In genomic region chr1:111225717-111226400, GRCh38 we compare ENCODE assay signal across 17 cellular contexts. TPM values are rescaled to one million over a fixed set of nuclear protein-coding genes. Genes with fewer than 3 reads are reported as not detected.
DNase-seq lines count a peak whose midpoint lies in the region; ATAC-seq and TF ChIP-seq lines count a peak whose summit lies in the region.
"Had no signal": no experiment of that assay in that cellular context is flagged by ENCODE, and none has a peak within 500 bp of the region (broad histone marks: within the 10 kb centered on the region; RNA-seq: fewer than 3 reads in every experiment).

No MANE protein-coding gene starts in this region.

- H4K20me1 ChIP-seq in hepatocyte (ENCODE audit: insufficient read depth, poor library complexity, severe bottlenecking): no peaks in the 10 kb centered on the region

- H3K4me3 ChIP-seq in thymus (ENCODE audit: low read length) (peak overlapping the region; percentile 37), hepatocyte (no peak overlapping the region)
- H3K4me3 ChIP-seq: breast epithelium, K562, vagina had no signal

- CTCF ChIA-PET in activated naive CD4-positive, alpha-beta T cell treated with anti-CD3 and anti-CD28 coated beads, Interleukin-2, amount 10 ng/mL, durations not matched to agents 7 days and 5 days (lab: Charles Lee): interaction anchor here (0.8 to 10.7 kb wide), 11 partner anchors 8 to 215 kb away, joined by 3 to 96 read pairs (median 6); no protein-coding TSS in a partner anchor
- CTCF ChIA-PET in activated B cell treated with CpG ODN at 0.5 μM for 24 hours (lab: Charles Lee): interaction anchor here (0.8 to 3.8 kb wide), 4 partner anchors 108 to 215 kb away, joined by 3 to 23 read pairs (median 5); no protein-coding TSS in a partner anchor

- ATAC-seq in activated B cell treated with CpG ODN at 0.5 μM for 24 hours (ENCODE audit: low read depth): no peak
- peak; percentile 55 for ATAC-seq in central memory CD8-positive, alpha-beta T cell (replicated peaks; ENCODE audit: extremely low read depth, poor library complexity, severe bottlenecking)
- ATAC-seq in GM18858 (IDR thresholded peaks at IDR 0.05; ENCODE audit: unreplicated experiment): no peak
- ATAC-seq: K562 had no signal

- no peaks in the 10 kb centered on the region for H3K9me2 ChIP-seq in hepatocyte (replicated peaks; ENCODE audit: insufficient read depth)

- no peaks in the 10 kb centered on the region for H3K36me3 ChIP-seq in thymus (ENCODE audit: control insufficient read depth, insufficient read depth)
- H3K36me3 ChIP-seq in hepatocyte (replicated peaks; ENCODE audit: insufficient read depth, low read depth): no peaks in the 10 kb centered on the region
- H3K36me3 ChIP-seq: breast epithelium, vagina had no signal

- H3K27me3 ChIP-seq in thymus (ENCODE audit: control insufficient read depth, insufficient read depth) (no peaks in the 10 kb centered on the region), hepatocyte (no peaks in the 10 kb centered on the region)
- H3K27me3 ChIP-seq: breast epithelium, vagina had no signal

- H3K27me3 Mint-ChIP-seq in activated naive CD4-positive, alpha-beta T cell treated with anti-CD3 and anti-CD28 coated beads, Interleukin-2, amount 10 ng/mL, durations not matched to agents 7 days and 5 days: no peaks in the 10 kb centered on the region
- no peaks in the 10 kb centered on the region for H3K27me3 Mint-ChIP-seq in activated B cell treated with CpG ODN at 0.5 μM for 24 hours
- no peaks in the 10 kb centered on the region for H3K27me3 Mint-ChIP-seq in central memory CD8-positive, alpha-beta T cell

- POLR2A ChIA-PET in activated B cell treated with CpG ODN at 0.5 μM for 24 hours (lab: Charles Lee): interaction anchor here (0.7 to 2.4 kb wide), 5 partner anchors 10 to 1321 kb away, joined by 3 to 8 read pairs (median 3); partner anchors contain the start of gene DENND2D

- H3K4me2 ChIP-seq in hepatocyte: no peak overlapping the region

- no peaks in the 10 kb centered on the region for H3K9me3 ChIP-seq in thymus (ENCODE audit: control insufficient read depth)
- no peaks in the 10 kb centered on the region for H3K9me3 ChIP-seq in hepatocyte (ENCODE audit: low read depth)
- H3K9me3 ChIP-seq: breast epithelium, vagina had no signal

- peaks cover 2% of the 10 kb centered on the region for H3K9me3 Mint-ChIP-seq in activated naive CD4-positive, alpha-beta T cell treated with anti-CD3 and anti-CD28 coated beads, Interleukin-2, amount 10 ng/mL, durations not matched to agents 7 days and 5 days
- H3K9me3 Mint-ChIP-seq in activated B cell treated with CpG ODN at 0.5 μM for 24 hours: no peaks in the 10 kb centered on the region
- peaks cover 5% of the 10 kb centered on the region for H3K9me3 Mint-ChIP-seq in central memory CD8-positive, alpha-beta T cell

- peaks cover 91% of the 10 kb centered on the region for H3K4me1 Mint-ChIP-seq in activated naive CD4-positive, alpha-beta T cell treated with anti-CD3 and anti-CD28 coated beads, Interleukin-2, amount 10 ng/mL, durations not matched to agents 7 days and 5 days
- peaks cover 85% of the 10 kb centered on the region for H3K4me1 Mint-ChIP-seq in activated B cell treated with CpG ODN at 0.5 μM for 24 hours
- peaks cover 83% of the 10 kb centered on the region for H3K4me1 Mint-ChIP-seq in central memory CD8-positive, alpha-beta T cell

- peak overlapping the region; percentile 92 for H3K27ac Mint-ChIP-seq in activated naive CD4-positive, alpha-beta T cell treated with anti-CD3 and anti-CD28 coated beads, Interleukin-2, amount 10 ng/mL, durations not matched to agents 7 days and 5 days
- H3K27ac Mint-ChIP-seq in activated B cell treated with CpG ODN at 0.5 μM for 24 hours: peak overlapping the region; percentile 74
- H3K27ac Mint-ChIP-seq in central memory CD8-positive, alpha-beta T cell (ENCODE audit: low read depth): peak overlapping the region; percentile 98

- H3K36me3 Mint-ChIP-seq in activated naive CD4-positive, alpha-beta T cell treated with anti-CD3 and anti-CD28 coated beads, Interleukin-2, amount 10 ng/mL, durations not matched to agents 7 days and 5 days: peaks cover 16% of the 10 kb centered on the region
- no peaks in the 10 kb centered on the region for H3K36me3 Mint-ChIP-seq in activated B cell treated with CpG ODN at 0.5 μM for 24 hours (ENCODE audit: low read depth)
- peaks cover 20% of the 10 kb centered on the region for H3K36me3 Mint-ChIP-seq in central memory CD8-positive, alpha-beta T cell (ENCODE audit: insufficient read depth)

- H3K4me1 ChIP-seq in thymus (ENCODE audit: control insufficient read depth, insufficient read depth, low read length) (peaks cover 67% of the 10 kb centered on the region), hepatocyte (ENCODE audit: insufficient read depth) (peaks cover 25% of the 10 kb centered on the region)

- H2AFZ ChIP-seq in hepatocyte: no peak overlapping the region

- no peaks in the 10 kb centered on the region for H3K79me2 ChIP-seq in hepatocyte

- DNase-seq in activated naive CD4-positive, alpha-beta T cell treated with anti-CD3 and anti-CD28 coated beads, Interleukin-2, amount 10 ng/mL, durations not matched to agents 7 days and 5 days: peak; percentile 63
- no peak for DNase-seq in activated naive CD4-positive, alpha-beta T cell treated with anti-CD3 and anti-CD28 coated beads, Interleukin-2, amount 50 U/mL, for 16 hours
- DNase-seq in activated B cell treated with CpG ODN at 0.5 μM for 24 hours: no peak
- no peak for DNase-seq in central memory CD8-positive, alpha-beta T cell (ENCODE audit: low spot score in 2 of 2)
- DNase-seq in substantia nigra (lab: John Stamatoyannopoulos, UW): no peak
- DNase-seq in hepatocyte (ENCODE audit: low spot score): no peak
- DNase-seq: NCI-H1436 treated with DMSO at 0.1 percent for 48 hours; NCI-H524; stimulated activated CD4-positive, alpha-beta T cell treated with anti-CD3 and anti-CD28 coated beads, Interleukin-1b, Interleukin-23, amount 100 ng/mL, for 48 hours; stimulated activated CD8-positive, alpha-beta memory T cell treated with anti-CD3 and anti-CD28 coated beads, Interleukin-4, amount 100 ng/mL, for 48 hours; T1000 had no signal

- intact Hi-C loops in activated B cell treated with CpG ODN at 0.5 μM for 24 hours (cut with micrococcal nuclease): no loop called here

- TF ChIP-seq CTCF in activated B cell treated with CpG ODN at 0.5 μM for 24 hours (IDR thresholded peaks at IDR 0.05) (no peak), hepatocyte (IDR thresholded peaks at IDR 0.05; ENCODE audit: poor library complexity) (no peak)

- H3K27ac ChIP-seq in thymus (ENCODE audit: low read depth): peak overlapping the region; percentile 97
- no peak overlapping the region for H3K27ac ChIP-seq in substantia nigra (ENCODE audit: low read depth, low read length, poor library complexity, severe bottlenecking)
- H3K27ac ChIP-seq in hepatocyte: no peak overlapping the region
- H3K27ac ChIP-seq: RWPE1, vagina had no signal

- WGBS in thymus: 4% methylated on average over 6 of the region's 6 CpGs
- WGBS in hepatocyte (ENCODE audit: low lambda C conversion rate, missing lambda C conversion rate): 74% methylated on average over 6 of the region's 6 CpGs

- peak overlapping the region; percentile 56 for H3K4me3 Mint-ChIP-seq in activated naive CD4-positive, alpha-beta T cell treated with anti-CD3 and anti-CD28 coated beads, Interleukin-2, amount 10 ng/mL, durations not matched to agents 7 days and 5 days
- H3K4me3 Mint-ChIP-seq in activated B cell treated with CpG ODN at 0.5 μM for 24 hours: peak overlapping the region; percentile 7
- peak overlapping the region; percentile 60 for H3K4me3 Mint-ChIP-seq in central memory CD8-positive, alpha-beta T cell

RNA-seq across cellular contexts. Expression of gene CHI3L2, which starts 1.7 kb away (rescaled TPM):
- total RNA-seq in activated B cell treated with CpG ODN at 0.5 μM for 24 hours (19.6 and 23.6 TPM in 2 replicates), hepatocyte (2.4 and 5.7 TPM in 2 replicates)
- polyA plus RNA-seq in thymus (190 TPM), hepatocyte (0.24 and 3.9 TPM in 2 replicates)

RNA-seq across cellular contexts. Expression of gene DENND2D, which starts 25.4 kb away (rescaled TPM):
- 48.9 and 58.6 TPM in 2 replicates for total RNA-seq in activated B cell treated with CpG ODN at 0.5 μM for 24 hours
- polyA plus RNA-seq in thymus: 134 TPM
- total RNA-seq in hepatocyte: 7.3 and 7.6 TPM in 2 replicates
- 8.3 and 14.3 TPM in 2 replicates for polyA plus RNA-seq in hepatocyte

Comparison
In these comparisons a context has a peak if more than half of its experiments do, and no peak if none do; other contexts are left out.
1. H3K4me3 Mint-ChIP-seq: peak in every context shown above with its lines; median percentile 60 in central memory CD8-positive, alpha-beta T cell; 56 in activated naive CD4-positive, alpha-beta T cell treated with anti-CD3 and anti-CD28 coated beads, Interleukin-2, amount 10 ng/mL, durations not matched to agents 7 days and 5 days; 7 in activated B cell treated with CpG ODN at 0.5 μM for 24 hours.